Comparison of ENCODE assay signal across 1 cellular context in genomic region chr11:27717377-27717776, GRCh38.
TF ChIP-seq lines count a peak whose summit lies in the region.

No MANE protein-coding gene starts in this region.

TF ChIP-seq in H1, 55 proteins besides CTCF, POLR2A, EP300 and RAD21 (continued from another document):
- TF ChIP-seq CHD7 (IDR thresholded peaks at IDR 0.05; ENCODE audit: insufficient replicate concordance, low read length) (no peak), ZNF274 (IDR thresholded peaks at IDR 0.05; ENCODE audit: borderline replicate concordance, extremely low read depth, low read length) (no peak), RBBP5 (IDR thresholded peaks at IDR 0.05; ENCODE audit: borderline replicate concordance, low read depth, low read length) (no peak), SIX5 (IDR thresholded peaks at IDR 0.05; ENCODE audit: low read depth, low read length) (no peak), POLR2AphosphoS5 (IDR thresholded peaks at IDR 0.05; ENCODE audit: low read depth, low read length) (no peak), EGR1 (IDR thresholded peaks at IDR 0.05; ENCODE audit: borderline replicate concordance, low read depth, low read length) (no peak)
